Comparison of ENCODE assay signal across 24 cellular contexts in the genomic region with DNA sequence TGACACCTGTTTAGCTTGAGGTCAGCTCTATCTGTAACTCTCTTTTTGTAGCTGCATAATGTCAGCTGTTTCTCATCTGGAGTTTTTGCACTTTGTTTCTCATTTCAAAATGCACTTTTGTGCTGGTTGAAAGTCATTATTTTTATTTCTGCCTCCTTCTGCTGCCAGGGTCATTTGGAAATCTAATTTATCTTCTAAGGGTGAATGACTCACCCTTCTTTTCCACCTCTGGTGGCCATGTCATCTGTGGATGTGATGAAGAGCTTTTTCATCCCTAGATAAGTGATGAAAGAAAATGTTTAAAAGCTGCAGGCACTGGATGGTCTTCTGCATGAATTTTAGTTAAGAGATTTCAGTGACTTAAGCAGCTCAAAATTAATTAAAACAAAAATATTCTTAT.
"Had no signal": no experiment of that assay in that cellular context is flagged by ENCODE, and none has a peak within 500 bp of the region (broad histone marks: within the 10 kb centered on the region; RNA-seq: fewer than 3 reads in every experiment).

No MANE protein-coding gene starts in this region.

- H3K4me3 Mint-ChIP-seq: effector memory CD8-positive, alpha-beta T cell; natural killer cell; neural progenitor cell; stimulated activated naive CD8-positive, alpha-beta T cell treated with anti-CD3 and anti-CD28 coated beads, Interleukin-15, amount 100 ng/mL, for 72 hours had no signal

- H3K27ac ChIP-seq: gastrocnemius medialis, left ventricle myocardium inferior, lower lobe of right lung, neural progenitor cell, parathyroid adenoma, right lobe of liver, suprapubic skin, thyroid gland had no signal

- ATAC-seq: effector memory CD8-positive, alpha-beta T cell; gastrocnemius medialis; heart left ventricle; lower lobe of right lung; natural killer cell; right lobe of liver; stimulated activated naive CD8-positive, alpha-beta T cell treated with anti-CD3 and anti-CD28 coated beads, Interleukin-15, amount 100 ng/mL, for 72 hours had no signal

- H3K27ac Mint-ChIP-seq: effector memory CD8-positive, alpha-beta T cell; natural killer cell; neural progenitor cell; progenitor cell of endocrine pancreas; stimulated activated naive CD8-positive, alpha-beta T cell treated with anti-CD3 and anti-CD28 coated beads, Interleukin-15, amount 100 ng/mL, for 72 hours had no signal

- H3K9me3 Mint-ChIP-seq: effector memory CD8-positive, alpha-beta T cell; neural progenitor cell had no signal

- DNase-seq: cerebellar nuclear complex; cortex of kidney; effector memory CD8-positive, alpha-beta T cell; foreskin fibroblast; gastrocnemius medialis; heart left ventricle; hippocampal formation; left cardiac atrium; left ventricle myocardium inferior; lower lobe of right lung; natural killer cell; right lobe of liver; small intestine; stimulated activated CD4-positive, alpha-beta T cell treated with anti-CD3 and anti-CD28 coated beads, Interleukin-15, amount 100 ng/mL, for 24 hours; stimulated activated CD4-positive, alpha-beta T cell treated with anti-CD3 and anti-CD28 coated beads, Interleukin-2, amount 100 ng/mL, for 48 hours; stimulated activated CD8-positive, alpha-beta memory T cell treated with anti-CD3 and anti-CD28 coated beads, Interleukin-4, amount 100 ng/mL, for 48 hours; stimulated activated naive CD4-positive, alpha-beta T cell; stimulated activated naive CD8-positive, alpha-beta T cell treated with anti-CD3 and anti-CD28 coated beads, Interleukin-15, amount 100 ng/mL, for 72 hours; thyroid gland; trophoblast cell had no signal

- H3K27me3 Mint-ChIP-seq: progenitor cell of endocrine pancreas had no signal

- H3K27me3 ChIP-seq: gastrocnemius medialis, heart left ventricle, neural progenitor cell, right lobe of liver, suprapubic skin, thyroid gland had no signal

- H3K9me3 ChIP-seq: gastrocnemius medialis, lower lobe of right lung, right lobe of liver, suprapubic skin, thyroid gland had no signal

- H3K4me1 Mint-ChIP-seq: natural killer cell; neural progenitor cell; stimulated activated naive CD8-positive, alpha-beta T cell treated with anti-CD3 and anti-CD28 coated beads, Interleukin-15, amount 100 ng/mL, for 72 hours had no signal

- H3K4me1 ChIP-seq: gastrocnemius medialis, neural progenitor cell, parathyroid adenoma, right lobe of liver, suprapubic skin had no signal

- H3K36me3 ChIP-seq: gastrocnemius medialis, heart left ventricle, left ventricle myocardium inferior, lower lobe of right lung, neural progenitor cell, right lobe of liver, suprapubic skin, thyroid gland had no signal

- H3K4me3 ChIP-seq: gastrocnemius medialis, heart left ventricle, left ventricle myocardium inferior, lower lobe of right lung, neural progenitor cell, right lobe of liver, suprapubic skin, thyroid gland had no signal

- H3K36me3 Mint-ChIP-seq: natural killer cell, neural progenitor cell had no signal
